In genomic region chr17:68349157-68349556, GRCh38 we compare ENCODE assay signal across 1 cellular context.
A peak's percentile ranks its signal among the peaks of the same experiment; 100 is the strongest.
TF ChIP-seq lines count a peak whose summit lies in the region.

No MANE protein-coding gene starts in this region.

TF ChIP-seq in HepG2, 621 proteins besides CTCF, POLR2A, EP300 and RAD21 (continues in another document):
- TF ChIP-seq FOSL1 (CRISPR knock-in tag; IDR thresholded peaks at IDR 0.05; ENCODE audit: borderline replicate concordance) = no peak
- TF ChIP-seq HDAC6 (IDR thresholded peaks at IDR 0.05; ENCODE audit: low read depth, low read length) = no peak
- no peak for TF ChIP-seq THAP7 (CRISPR knock-in tag; IDR thresholded peaks at IDR 0.05)
- TF ChIP-seq PRMT3 (CRISPR knock-in tag; IDR thresholded peaks at IDR 0.05; ENCODE audit: borderline replicate concordance, low read depth) = no peak
- TF ChIP-seq ZNF326 (CRISPR knock-in tag; IDR thresholded peaks at IDR 0.05; ENCODE audit: borderline replicate concordance) = no peak
- TF ChIP-seq ZNF253 (CRISPR knock-in tag; IDR thresholded peaks at IDR 0.05; ENCODE audit: borderline replicate concordance) = no peak
- TF ChIP-seq RBM39 (IDR thresholded peaks at IDR 0.05; ENCODE audit: low read depth, low read length, poor library complexity, severe bottlenecking) = no peak
- TF ChIP-seq BCL6 (CRISPR knock-in tag; IDR thresholded peaks at IDR 0.05) = 0 out of 2 replicates have a peak, but pooled peaks have one; percentile 12
- no peak for TF ChIP-seq NCOA1 (CRISPR knock-in tag; IDR thresholded peaks at IDR 0.05)
- TF ChIP-seq CHD4 (IDR thresholded peaks at IDR 0.05; ENCODE audit: borderline replicate concordance, low read length) = no peak
- TF ChIP-seq ZBTB49 (CRISPR knock-in tag; IDR thresholded peaks at IDR 0.05; ENCODE audit: borderline replicate concordance) = no peak
- TF ChIP-seq BRCA1 (CRISPR knock-in tag; IDR thresholded peaks at IDR 0.05) = no peak
- peak; percentile 25; the same call in 1 of the 2 replicates for TF ChIP-seq CEBPG (CRISPR knock-in tag; IDR thresholded peaks at IDR 0.05)
- TF ChIP-seq ZNF609 (CRISPR knock-in tag; IDR thresholded peaks at IDR 0.05; ENCODE audit: borderline replicate concordance) = no peak
- no peak for TF ChIP-seq KLF9 (CRISPR knock-in tag; IDR thresholded peaks at IDR 0.05; ENCODE audit: low read depth)
- peak; percentile 16; the same call in 1 of the 2 replicates for TF ChIP-seq ETV5 (CRISPR knock-in tag; IDR thresholded peaks at IDR 0.05; ENCODE audit: borderline replicate concordance)
- no peak for TF ChIP-seq ZNF142 (CRISPR knock-in tag; IDR thresholded peaks at IDR 0.05)
- TF ChIP-seq ZNF44 (CRISPR knock-in tag; IDR thresholded peaks at IDR 0.05) = no peak
- 0 out of 2 replicates have a peak, but pooled peaks have one; percentile 28 for TF ChIP-seq ZNF33B (CRISPR knock-in tag; IDR thresholded peaks at IDR 0.05)
- TF ChIP-seq ZNF770 (CRISPR knock-in tag; IDR thresholded peaks at IDR 0.05) = 0 out of 2 replicates have a peak, but pooled peaks have one; percentile 8
- TF ChIP-seq ZNF546 (CRISPR knock-in tag; conservative IDR thresholded peaks at IDR 0.05) = no peak
- no peak for TF ChIP-seq STAG1 (CRISPR knock-in tag; IDR thresholded peaks at IDR 0.05)
- 0 out of 2 replicates have a peak, but pooled peaks have one; percentile 27 for TF ChIP-seq FOXA1 (IDR thresholded peaks at IDR 0.05)
- TF ChIP-seq FOXA1 (CRISPR knock-in tag; IDR thresholded peaks at IDR 0.05) = peak; percentile 44
- peak; percentile 45; the same call in 1 of the 2 replicates for TF ChIP-seq THRA (CRISPR knock-in tag; IDR thresholded peaks at IDR 0.05; ENCODE audit: borderline replicate concordance)
- no peak for TF ChIP-seq ZNF564 (CRISPR knock-in tag; IDR thresholded peaks at IDR 0.05)
- TF ChIP-seq ZNF383 (CRISPR knock-in tag; IDR thresholded peaks at IDR 0.05; ENCODE audit: borderline replicate concordance) = no peak
- TF ChIP-seq FOXA3 (CRISPR knock-in tag; IDR thresholded peaks at IDR 0.05) = peak; percentile 64; the same call in 1 of the 2 replicates
- TF ChIP-seq ZNF746 (CRISPR knock-in tag; IDR thresholded peaks at IDR 0.05) = no peak
- TF ChIP-seq HMGA1 (CRISPR knock-in tag; conservative IDR thresholded peaks at IDR 0.05) = no peak
- no peak for TF ChIP-seq ZNF589 (CRISPR knock-in tag; conservative IDR thresholded peaks at IDR 0.05)
- no peak for TF ChIP-seq DR1 (CRISPR knock-in tag; IDR thresholded peaks at IDR 0.05)
- TF ChIP-seq BRD4 (CRISPR knock-in tag; IDR thresholded peaks at IDR 0.05) = no peak
- TF ChIP-seq NFIC (IDR thresholded peaks at IDR 0.05; ENCODE audit: low read length) = no peak; the same call in 1 of the 2 replicates
- TF ChIP-seq RELA (CRISPR knock-in tag; IDR thresholded peaks at IDR 0.05) = no peak
- TF ChIP-seq ELK4 (CRISPR knock-in tag; IDR thresholded peaks at IDR 0.05; ENCODE audit: borderline replicate concordance) = no peak
- TF ChIP-seq ZNF674 (CRISPR knock-in tag; IDR thresholded peaks at IDR 0.05; ENCODE audit: low read depth) = no peak
- no peak for TF ChIP-seq ZC3H13 (CRISPR knock-in tag; IDR thresholded peaks at IDR 0.05)
- TF ChIP-seq ARID5B (CRISPR knock-in tag; IDR thresholded peaks at IDR 0.05) = peak; percentile 49
